1 cellular context compared by ENCODE assay signal in genomic region chr7:106659963-106660861, GRCh38.
TF ChIP-seq lines count a peak whose summit lies in the region.

No MANE protein-coding gene starts in this region.

TF ChIP-seq in HCT116, 20 proteins besides CTCF, POLR2A, EP300 and RAD21 (continued from another document):
- no peak for TF ChIP-seq REST (IDR thresholded peaks at IDR 0.05; ENCODE audit: low read depth)
- peak; percentile 48 for TF ChIP-seq ZFX (IDR thresholded peaks at IDR 0.05)
TF ChIP-seq in HCT116: peak in this region for 6.
